15 cellular contexts compared by ENCODE assay signal in the genomic region with DNA sequence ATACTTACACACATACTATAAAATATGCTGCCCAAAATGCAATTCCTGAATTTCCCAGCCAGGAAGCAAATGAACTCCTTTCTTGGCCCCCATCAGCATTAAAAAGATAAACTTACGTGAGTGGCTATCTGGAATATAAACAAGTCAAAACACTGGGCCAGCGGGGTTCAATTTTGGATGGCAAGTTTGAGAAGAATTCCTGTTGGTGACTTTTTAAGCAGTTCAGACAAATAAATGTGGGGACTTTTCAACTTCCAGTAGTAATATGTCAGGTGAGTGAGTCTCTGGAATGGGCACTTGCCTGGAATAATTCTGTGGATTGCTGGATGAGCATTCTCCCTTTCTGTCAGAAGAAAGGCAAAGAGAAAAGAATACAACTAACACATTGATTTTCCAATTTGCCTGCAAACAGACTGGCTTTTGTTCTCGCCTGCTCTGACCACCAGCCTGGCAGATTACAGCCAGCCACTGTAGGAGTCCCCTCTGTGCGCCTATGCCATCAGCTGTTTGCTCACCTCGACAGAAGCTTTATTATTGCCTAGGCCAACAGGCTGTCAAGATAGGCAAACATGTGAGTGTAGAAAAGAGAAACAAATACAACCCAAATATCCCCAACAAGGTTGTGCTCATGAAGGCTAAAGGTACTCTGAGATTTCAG.
A peak's percentile ranks its signal among the peaks of the same experiment; 100 is the strongest.
DNase-seq lines count a peak whose midpoint lies in the region; ATAC-seq and TF ChIP-seq lines count a peak whose summit lies in the region.
"Had no signal": no experiment of that assay in that cellular context is flagged by ENCODE, and none has a peak within 500 bp of the region (broad histone marks: within the 10 kb centered on the region; RNA-seq: fewer than 3 reads in every experiment).

No MANE protein-coding gene starts in this region.

- peak overlapping the region; percentile 14 for H3K4me3 ChIP-seq in endocrine pancreas (ENCODE audit: control insufficient read depth, insufficient read depth, low read length)
- H3K4me3 ChIP-seq: tibial nerve had no signal

- POLR2A ChIA-PET in activated CD4-positive, alpha-beta T cell treated with anti-CD3 and anti-CD28 coated beads for 36 hours (lab: Charles Lee): no interaction called here

- DNase-seq in Calu3 (peak; percentile 31), NCI-H526 treated with DMSO at 0.1 percent for 48 hours (lab: John Stamatoyannopoulos, UW) (peak; percentile 51), nucleus accumbens (lab: John Stamatoyannopoulos, UW) (peak in 47 of 56 donors; percentile 6 to 78 (median 57)), DMS53 (lab: John Stamatoyannopoulos, UW) (no peak)
- DNase-seq in activated CD4-positive, alpha-beta T cell treated with anti-CD3 and anti-CD28 coated beads for 36 hours: no peak
- DNase-seq: activated CD8-positive, alpha-beta T cell treated with anti-CD3 and anti-CD28 coated beads for 36 hours; DMS79; immature natural killer cell; stimulated activated CD4-positive, alpha-beta T cell treated with anti-CD3 and anti-CD28 coated beads, Interleukin-15, amount 100 ng/mL, for 24 hours had no signal

- H3K4me3 Mint-ChIP-seq in Calu3 (ENCODE audit: low read depth, unreplicated experiment): no peak overlapping the region
- H3K4me3 Mint-ChIP-seq in activated CD4-positive, alpha-beta T cell treated with anti-CD3 and anti-CD28 coated beads for 36 hours: no peak overlapping the region
- H3K4me3 Mint-ChIP-seq: activated CD8-positive, alpha-beta T cell treated with anti-CD3 and anti-CD28 coated beads for 36 hours; immature natural killer cell; mesothelial cell of epicardium had no signal

- no peak overlapping the region for H3K27ac Mint-ChIP-seq in Calu3 (ENCODE audit: unreplicated experiment)
- no peak overlapping the region for H3K27ac Mint-ChIP-seq in activated CD4-positive, alpha-beta T cell treated with anti-CD3 and anti-CD28 coated beads for 36 hours
- H3K27ac Mint-ChIP-seq: activated CD8-positive, alpha-beta T cell treated with anti-CD3 and anti-CD28 coated beads for 36 hours; mesothelial cell of epicardium had no signal

- no peaks in the 10 kb centered on the region for H3K36me3 ChIP-seq in endocrine pancreas (ENCODE audit: control insufficient read depth, insufficient read depth, low read length)

- H3K27me3 ChIP-seq in endocrine pancreas (ENCODE audit: control insufficient read depth, insufficient read depth, low read length): no peaks in the 10 kb centered on the region
- H3K27me3 ChIP-seq: tibial nerve had no signal

- TF ChIP-seq CTCF in Calu3 (IDR thresholded peaks at IDR 0.05; ENCODE audit: unreplicated experiment): no peak

- no TSS peak for BruUV-seq in Calu3 (replicated peaks; lab: Mats Ljungman, UMichigan)

- no peak overlapping the region for H3K9ac ChIP-seq in endocrine pancreas (ENCODE audit: control insufficient read depth, insufficient read depth, low read length)
- H3K9ac ChIP-seq: parathyroid adenoma had no signal

- intact Hi-C loops in Calu3 (cut with micrococcal nuclease; ENCODE audit: unreplicated experiment): no loop called here
- intact Hi-C loops in activated CD4-positive, alpha-beta T cell treated with anti-CD3 and anti-CD28 coated beads for 36 hours (cut with DNase I, micrococcal nuclease): no loop called here

- peaks cover 29% of the 10 kb centered on the region for H3K4me1 ChIP-seq in endocrine pancreas (ENCODE audit: control insufficient read depth, insufficient read depth, low read length)
- H3K4me1 ChIP-seq: parathyroid adenoma had no signal

- ATAC-seq in GM18517 (IDR thresholded peaks at IDR 0.05; ENCODE audit: unreplicated experiment) (no peak), SK-N-SH treated with all-trans-retinoic acid at 6 μM for 48 hours (no peak)
- no peak for ATAC-seq in activated CD4-positive, alpha-beta T cell treated with anti-CD3 and anti-CD28 coated beads for 36 hours
- ATAC-seq: activated CD8-positive, alpha-beta T cell treated with anti-CD3 and anti-CD28 coated beads for 36 hours had no signal

- CTCF ChIA-PET in Calu3 (lab: Charles Lee): no interaction called here
- CTCF ChIA-PET in activated CD4-positive, alpha-beta T cell treated with anti-CD3 and anti-CD28 coated beads for 36 hours (lab: Charles Lee): interaction anchor here (0.6 to 1.6 kb wide), 2 partner anchors 28 to 231 kb away, joined by 3 to 6 read pairs; no protein-coding TSS in a partner anchor

- H3K4me1 Mint-ChIP-seq in Calu3 (ENCODE audit: low read depth, unreplicated experiment): peaks cover 25% of the 10 kb centered on the region
- peaks cover 7% of the 10 kb centered on the region for H3K4me1 Mint-ChIP-seq in activated CD4-positive, alpha-beta T cell treated with anti-CD3 and anti-CD28 coated beads for 36 hours

- H3K9me3 Mint-ChIP-seq in Calu3 (ENCODE audit: low read depth, unreplicated experiment): no peaks in the 10 kb centered on the region
- H3K9me3 Mint-ChIP-seq in activated CD4-positive, alpha-beta T cell treated with anti-CD3 and anti-CD28 coated beads for 36 hours (ENCODE audit: low read depth): no peaks in the 10 kb centered on the region
- H3K9me3 Mint-ChIP-seq: activated CD8-positive, alpha-beta T cell treated with anti-CD3 and anti-CD28 coated beads for 36 hours; immature natural killer cell; mesothelial cell of epicardium had no signal

- H3K27me3 Mint-ChIP-seq in Calu3 (ENCODE audit: unreplicated experiment): no peaks in the 10 kb centered on the region
- H3K27me3 Mint-ChIP-seq in activated CD4-positive, alpha-beta T cell treated with anti-CD3 and anti-CD28 coated beads for 36 hours: no peaks in the 10 kb centered on the region
- H3K27me3 Mint-ChIP-seq: activated CD8-positive, alpha-beta T cell treated with anti-CD3 and anti-CD28 coated beads for 36 hours had no signal

- H3K9me3 ChIP-seq in endocrine pancreas (ENCODE audit: control insufficient read depth, low read length): no peaks in the 10 kb centered on the region
- H3K9me3 ChIP-seq: tibial nerve had no signal

- no peaks in the 10 kb centered on the region for H3K36me3 Mint-ChIP-seq in Calu3 (ENCODE audit: insufficient read depth, unreplicated experiment)
- H3K36me3 Mint-ChIP-seq in activated CD4-positive, alpha-beta T cell treated with anti-CD3 and anti-CD28 coated beads for 36 hours (ENCODE audit: low read depth): peaks cover 16% of the 10 kb centered on the region

TF ChIP-seq in SK-N-SH treated with all-trans-retinoic acid at 6 μM for 48 hours, 23 proteins besides CTCF, POLR2A, EP300 and RAD21:
- TF ChIP-seq RARB (CRISPR knock-in tag; IDR thresholded peaks at IDR 0.05) (no peak), GLIS3 (CRISPR knock-in tag; IDR thresholded peaks at IDR 0.05) (no peak), TOX (CRISPR knock-in tag; IDR thresholded peaks at IDR 0.05; ENCODE audit: borderline replicate concordance) (no peak), ZC3H10 (CRISPR knock-in tag; IDR thresholded peaks at IDR 0.05) (no peak), ZNF70 (CRISPR knock-in tag; IDR thresholded peaks at IDR 0.05) (no peak), PPARA (CRISPR knock-in tag; IDR thresholded peaks at IDR 0.05; ENCODE audit: borderline replicate concordance) (no peak), CSDC2 (CRISPR knock-in tag; IDR thresholded peaks at IDR 0.05) (no peak), ISL1 (CRISPR knock-in tag; IDR thresholded peaks at IDR 0.05) (no peak), OSR1 (CRISPR knock-in tag; IDR thresholded peaks at IDR 0.05) (no peak), ZFP3 (CRISPR knock-in tag; IDR thresholded peaks at IDR 0.05) (no peak), ARNTL (CRISPR knock-in tag; IDR thresholded peaks at IDR 0.05; ENCODE audit: borderline replicate concordance, low read depth) (no peak)
- TF ChIP-seq, protein P1, sequence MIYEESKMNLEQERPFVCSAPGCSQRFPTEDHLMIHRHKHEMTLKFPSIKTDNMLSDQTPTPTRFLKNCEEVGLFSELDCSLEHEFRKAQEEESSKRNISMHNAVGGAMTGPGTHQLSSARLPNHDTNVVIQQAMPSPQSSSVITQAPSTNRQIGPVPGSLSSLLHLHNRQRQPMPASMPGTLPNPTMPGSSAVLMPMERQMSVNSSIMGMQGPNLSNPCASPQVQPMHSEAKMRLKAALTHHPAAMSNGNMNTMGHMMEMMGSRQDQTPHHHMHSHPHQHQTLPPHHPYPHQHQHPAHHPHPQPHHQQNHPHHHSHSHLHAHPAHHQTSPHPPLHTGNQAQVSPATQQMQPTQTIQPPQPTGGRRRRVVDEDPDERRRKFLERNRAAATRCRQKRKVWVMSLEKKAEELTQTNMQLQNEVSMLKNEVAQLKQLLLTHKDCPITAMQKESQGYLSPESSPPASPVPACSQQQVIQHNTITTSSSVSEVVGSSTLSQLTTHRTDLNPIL (CRISPR knock-in tag; IDR thresholded peaks at IDR 0.05; ENCODE audit: low read depth): no peak
- TF ChIP-seq, protein P2, sequence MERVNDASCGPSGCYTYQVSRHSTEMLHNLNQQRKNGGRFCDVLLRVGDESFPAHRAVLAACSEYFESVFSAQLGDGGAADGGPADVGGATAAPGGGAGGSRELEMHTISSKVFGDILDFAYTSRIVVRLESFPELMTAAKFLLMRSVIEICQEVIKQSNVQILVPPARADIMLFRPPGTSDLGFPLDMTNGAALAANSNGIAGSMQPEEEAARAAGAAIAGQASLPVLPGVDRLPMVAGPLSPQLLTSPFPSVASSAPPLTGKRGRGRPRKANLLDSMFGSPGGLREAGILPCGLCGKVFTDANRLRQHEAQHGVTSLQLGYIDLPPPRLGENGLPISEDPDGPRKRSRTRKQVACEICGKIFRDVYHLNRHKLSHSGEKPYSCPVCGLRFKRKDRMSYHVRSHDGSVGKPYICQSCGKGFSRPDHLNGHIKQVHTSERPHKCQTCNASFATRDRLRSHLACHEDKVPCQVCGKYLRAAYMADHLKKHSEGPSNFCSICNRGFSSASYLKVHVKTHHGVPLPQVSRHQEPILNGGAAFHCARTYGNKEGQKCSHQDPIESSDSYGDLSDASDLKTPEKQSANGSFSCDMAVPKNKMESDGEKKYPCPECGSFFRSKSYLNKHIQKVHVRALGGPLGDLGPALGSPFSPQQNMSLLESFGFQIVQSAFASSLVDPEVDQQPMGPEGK (CRISPR knock-in tag; IDR thresholded peaks at IDR 0.05; ENCODE audit: borderline replicate concordance): no peak
- TF ChIP-seq, protein P3, sequence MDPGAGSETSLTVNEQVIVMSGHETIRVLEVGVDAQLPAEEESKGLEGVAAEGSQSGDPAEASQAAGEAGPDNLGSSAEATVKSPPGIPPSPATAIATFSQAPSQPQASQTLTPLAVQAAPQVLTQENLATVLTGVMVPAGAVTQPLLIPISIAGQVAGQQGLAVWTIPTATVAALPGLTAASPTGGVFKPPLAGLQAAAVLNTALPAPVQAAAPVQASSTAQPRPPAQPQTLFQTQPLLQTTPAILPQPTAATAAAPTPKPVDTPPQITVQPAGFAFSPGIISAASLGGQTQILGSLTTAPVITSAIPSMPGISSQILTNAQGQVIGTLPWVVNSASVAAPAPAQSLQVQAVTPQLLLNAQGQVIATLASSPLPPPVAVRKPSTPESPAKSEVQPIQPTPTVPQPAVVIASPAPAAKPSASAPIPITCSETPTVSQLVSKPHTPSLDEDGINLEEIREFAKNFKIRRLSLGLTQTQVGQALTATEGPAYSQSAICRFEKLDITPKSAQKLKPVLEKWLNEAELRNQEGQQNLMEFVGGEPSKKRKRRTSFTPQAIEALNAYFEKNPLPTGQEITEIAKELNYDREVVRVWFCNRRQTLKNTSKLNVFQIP (CRISPR knock-in tag; IDR thresholded peaks at IDR 0.05; ENCODE audit: borderline replicate concordance, low read depth): no peak

Comparison
In these comparisons a context has a peak if more than half of its experiments do, and no peak if none do; other contexts are left out.
1. DNase-seq: peak in Calu3 (single experiment), NCI-H526 treated with DMSO at 0.1 percent for 48 hours (single experiment) and nucleus accumbens (47 of 56); none in DMS53 (single experiment) and activated CD4-positive, alpha-beta T cell treated with anti-CD3 and anti-CD28 coated beads for 36 hours (single experiment).